ENCODE assay signal across 9 cellular contexts in genomic region chr18:47397671-47398319, GRCh38.
DNase-seq lines count a peak whose midpoint lies in the region; ATAC-seq and TF ChIP-seq lines count a peak whose summit lies in the region.
"Had no signal": no experiment of that assay in that cellular context is flagged by ENCODE, and none has a peak within 500 bp of the region (broad histone marks: within the 10 kb centered on the region; RNA-seq: fewer than 3 reads in every experiment).

No MANE protein-coding gene starts in this region.

- TF ChIP-seq CTCF in GM12874 (IDR thresholded peaks at IDR 0.05; ENCODE audit: insufficient read depth, low read depth, low read length) = peak; percentile 47; the same call in 1 of the 2 replicates
- TF ChIP-seq CTCF in OCI-LY7 (conservative IDR thresholded peaks at IDR 0.05; ENCODE audit: low read length) = peak; percentile 72
- peak; percentile 72 for TF ChIP-seq CTCF in glutamatergic neuron (IDR thresholded peaks at IDR 0.05; ENCODE audit: partially characterized antibody, unreplicated experiment)

- H3K4me3 ChIP-seq in OCI-LY7 (ENCODE audit: low read depth, low read length, poor library complexity, severe bottlenecking) = no peak overlapping the region

- H3K36me3 ChIP-seq in OCI-LY7 (ENCODE audit: insufficient read depth, low read length) = no peaks in the 10 kb centered on the region

- H3K27ac ChIP-seq in OCI-LY7 (ENCODE audit: low read depth, low read length, poor library complexity, severe bottlenecking) = no peak overlapping the region

- CTCF ChIA-PET in OCI-LY7 (lab: Charles Lee; ENCODE audit: unreplicated experiment) = interaction anchor here (0.6 kb wide), 1 partner anchor 1404 kb away, joined by 3 read pairs; no protein-coding TSS in a partner anchor

- no peaks in the 10 kb centered on the region for H3K4me1 Mint-ChIP-seq in glutamatergic neuron (ENCODE audit: low read depth, unreplicated experiment)

- H3K9me3 Mint-ChIP-seq in glutamatergic neuron (ENCODE audit: unreplicated experiment) = no peaks in the 10 kb centered on the region

- intact Hi-C loops in OCI-LY7 (cut with micrococcal nuclease; ENCODE audit: unreplicated experiment) = loop anchor here (10.0 kb wide), 1 partner anchor 357 kb away; no protein-coding TSS in a partner anchor

- no peak overlapping the region for H3K4me2 ChIP-seq in OCI-LY7 (ENCODE audit: low read length)

- H3K79me2 ChIP-seq in OCI-LY7 (ENCODE audit: insufficient read depth, low read depth, low read length) = no peaks in the 10 kb centered on the region

- POLR2A ChIA-PET in OCI-LY7 (lab: Charles Lee) = no interaction called here

- no peaks in the 10 kb centered on the region for H3K9me3 ChIP-seq in OCI-LY7 (ENCODE audit: low read length)

- H3K27me3 Mint-ChIP-seq in glutamatergic neuron (ENCODE audit: unreplicated experiment) = peaks cover 3% of the 10 kb centered on the region

- H4K20me1 ChIP-seq in OCI-LY7 (ENCODE audit: insufficient read depth, low read length) = no peaks in the 10 kb centered on the region

- H3K27ac Mint-ChIP-seq in glutamatergic neuron (ENCODE audit: unreplicated experiment) = no peak overlapping the region

- H2AFZ ChIP-seq in OCI-LY7 (ENCODE audit: low read length) = no peak overlapping the region

- no TSS peak for BruUV-seq in OCI-LY7 (replicated peaks; lab: Mats Ljungman, UMichigan)

- H3K9me2 ChIP-seq in OCI-LY7 (ENCODE audit: insufficient read depth, low read length) = no peaks in the 10 kb centered on the region

- peak; percentile 7 to 8 for DNase-seq in AML-193 (lab: John Stamatoyannopoulos, UW)
- DNase-seq in OCI-LY7 (ENCODE audit: low spot score) = peak; percentile 16
- DNase-seq in glutamatergic neuron = peak; percentile 33
- DNase-seq in Ammon's horn (ENCODE audit: low spot score) = no peak
- DNase-seq: effector CD4-positive, alpha-beta T cell had no signal

- ATAC-seq in HG03521 (IDR thresholded peaks at IDR 0.05; ENCODE audit: unreplicated experiment) (no peak), GM18517 (IDR thresholded peaks at IDR 0.05; ENCODE audit: unreplicated experiment) (no peak), HG03095 (IDR thresholded peaks at IDR 0.05; ENCODE audit: unreplicated experiment) (no peak)

- H3K36me3 Mint-ChIP-seq in glutamatergic neuron (ENCODE audit: unreplicated experiment) = no peaks in the 10 kb centered on the region

- H3K4me1 ChIP-seq in OCI-LY7 (ENCODE audit: insufficient read depth, low read length, poor library complexity, severe bottlenecking) = no peaks in the 10 kb centered on the region

- H3K4me3 Mint-ChIP-seq in glutamatergic neuron (ENCODE audit: unreplicated experiment) = no peak overlapping the region
